ENCODE assay signal across 16 cellular contexts in genomic region chr1:62038594-62039284, GRCh38.
DNase-seq lines count a peak whose midpoint lies in the region; ATAC-seq, FAIRE-seq and TF ChIP-seq lines count a peak whose summit lies in the region.
"Had no signal": no experiment of that assay in that cellular context is flagged by ENCODE, and none has a peak within 500 bp of the region (broad histone marks: within the 10 kb centered on the region; RNA-seq: fewer than 3 reads in every experiment).

No MANE protein-coding gene starts in this region.

- H3K4me1 ChIP-seq in BE2C: no peaks in the 10 kb centered on the region
- H3K4me1 ChIP-seq in PC-3 (ENCODE audit: insufficient read depth, low read length): no peaks in the 10 kb centered on the region
- H3K4me1 ChIP-seq: esophagus muscularis mucosa had no signal

- no peaks in the 10 kb centered on the region for H3K9me2 ChIP-seq in PC-3 (replicated peaks; ENCODE audit: low read length)

- no peaks in the 10 kb centered on the region for H3K9me3 ChIP-seq in BE2C
- no peaks in the 10 kb centered on the region for H3K9me3 ChIP-seq in PC-3 (ENCODE audit: low read length)
- H3K9me3 ChIP-seq: esophagus muscularis mucosa, left ventricle myocardium inferior, thoracic aorta had no signal

- H3K4me3 ChIP-seq in BE2C (ENCODE audit: low read depth, low read length) (no peak overlapping the region), PC-3 (ENCODE audit: low read length) (no peak overlapping the region), epithelial cell of proximal tubule (ENCODE audit: low read depth, low read length) (no peak overlapping the region)
- H3K4me3 ChIP-seq: esophagus muscularis mucosa, left ventricle myocardium inferior, thoracic aorta had no signal

- peak; percentile 36 for TF ChIP-seq CTCF in BE2C (IDR thresholded peaks at IDR 0.05; ENCODE audit: low read depth, low read length)
- peak; percentile 32; the same call in 1 of the 2 replicates for TF ChIP-seq CTCF in PC-3 (conservative IDR thresholded peaks at IDR 0.05; ENCODE audit: low read depth, low read length)
- peak; percentile 26 for TF ChIP-seq CTCF in epithelial cell of proximal tubule (conservative IDR thresholded peaks at IDR 0.05; ENCODE audit: low read depth, low read length)

- no peak overlapping the region for H3K9ac ChIP-seq in PC-3 (ENCODE audit: low read length)

- no peaks in the 10 kb centered on the region for H3K36me3 ChIP-seq in BE2C
- no peaks in the 10 kb centered on the region for H3K36me3 ChIP-seq in PC-3 (ENCODE audit: low read depth, low read length)
- H3K36me3 ChIP-seq: left ventricle myocardium inferior, thoracic aorta had no signal

- intact Hi-C loops in PC-3 (cut with micrococcal nuclease): no loop called here

- H3K79me2 ChIP-seq in PC-3 (ENCODE audit: low read length): no peaks in the 10 kb centered on the region

- H3F3A ChIP-seq in PC-3 (ENCODE audit: low read length, unreplicated experiment): no peaks in the 10 kb centered on the region

- BruUV-seq in PC-3 (replicated peaks; lab: Mats Ljungman, UMichigan): no TSS peak

- H3K27me3 ChIP-seq in BE2C (no peaks in the 10 kb centered on the region), PC-3 (ENCODE audit: low read length) (no peaks in the 10 kb centered on the region)
- H3K27me3 ChIP-seq: esophagus muscularis mucosa had no signal

- CTCF ChIA-PET in PC-3 (lab: Charles Lee): interaction anchor here (0.5 kb wide), 1 partner anchor 191 kb away, joined by 3 read pairs; no protein-coding TSS in a partner anchor

- TF ChIP-seq POLR2A in GM12892 (IDR thresholded peaks at IDR 0.05; ENCODE audit: low read depth, low read length): no peak

- FAIRE-seq in GM12892 (lab: Jason Lieb, UNC): peak; percentile 17
- FAIRE-seq: colon, H54 had no signal

- no peak overlapping the region for H2AFZ ChIP-seq in PC-3 (ENCODE audit: low read length)

- no peak overlapping the region for H3K27ac ChIP-seq in PC-3 (ENCODE audit: low read length)
- H3K27ac ChIP-seq: esophagus muscularis mucosa, left ventricle myocardium inferior, thoracic aorta had no signal

- no peaks in the 10 kb centered on the region for H4K20me1 ChIP-seq in PC-3 (ENCODE audit: low read length)

- DNase-seq in BE2C (no peak), GM12892 (ENCODE audit: insufficient read length) (no peak), PC-3 (peak; percentile 3), epithelial cell of proximal tubule (ENCODE audit: low read depth) (no peak), NCI-H2227 treated with DMSO at 0.1 percent for 48 hours (lab: John Stamatoyannopoulos, UW) (no peak), cerebellar cortex (ENCODE audit: low spot score) (no peak)
- DNase-seq: activated CD4-positive, alpha-beta T cell treated with anti-CD3 and anti-CD28 coated beads for 1 hour; AML-193; left ventricle myocardium inferior; naive B cell had no signal

- POLR2A ChIA-PET in PC-3 (lab: Charles Lee; ENCODE audit: unreplicated experiment): no interaction called here

- ATAC-seq in PC-3 (no peak), GM21526 (IDR thresholded peaks at IDR 0.05; ENCODE audit: low FRiP score, unreplicated experiment) (no peak), GM18868 (IDR thresholded peaks at IDR 0.05; ENCODE audit: unreplicated experiment) (no peak)

- H3K4me2 ChIP-seq in PC-3 (ENCODE audit: low read length): no peak overlapping the region
